ENCODE assay signal across 36 cellular contexts in genomic region chr1:100482167-100482566, GRCh38. TPM values are rescaled to one million over a fixed set of nuclear protein-coding genes. Genes with fewer than 3 reads are reported as not detected.
"Had no signal": no experiment of that assay in that cellular context is flagged by ENCODE, and none has a peak within 500 bp of the region (broad histone marks: within the 10 kb centered on the region; RNA-seq: fewer than 3 reads in every experiment).

No MANE protein-coding gene starts in this region.

- H3K27ac ChIP-seq: adrenal gland, SJCRH30, SK-N-MC, WERI-Rb-1 had no signal

- FAIRE-seq: astrocyte had no signal

- H3K4me3 ChIP-seq: adrenal gland, SJCRH30, SK-N-MC had no signal

- H3K4me3 Mint-ChIP-seq: activated CD4-positive, alpha-beta memory T cell treated with anti-CD3 and anti-CD28 coated beads, Interleukin-2, amount 10 ng/mL, durations not matched to agents 7 days and 5 days; activated naive CD4-positive, alpha-beta T cell treated with anti-CD3 and anti-CD28 coated beads, Interleukin-2, amount 50 U/mL, for 24 hours; activated T-cell treated with anti-CD3 and anti-CD28 coated beads, Interleukin-2, amount 50 U/mL, for 72 hours; activated T-helper 17 cell treated with anti-CD3 and anti-CD28 coated beads, Interleukin-2, amount 50 U/mL, for 72 hours; brain; T-cell had no signal

- H3K4me1 Mint-ChIP-seq: activated CD4-positive, alpha-beta memory T cell treated with anti-CD3 and anti-CD28 coated beads, Interleukin-2, amount 10 ng/mL, durations not matched to agents 7 days and 5 days had no signal

- H3K27me3 ChIP-seq: adrenal gland, SJCRH30 had no signal

- DNase-seq: activated CD4-positive, alpha-beta memory T cell treated with anti-CD3 and anti-CD28 coated beads, Interleukin-2, amount 10 ng/mL, durations not matched to agents 7 days and 5 days; activated CD4-positive, alpha-beta T cell treated with anti-CD3 and anti-CD28 coated beads for 1 hour; activated CD4-positive, alpha-beta T cell treated with anti-CD3 and anti-CD28 coated beads for 48 hours; activated CD4-positive, CD25-positive, alpha-beta regulatory T cell; activated effector memory CD4-positive, alpha-beta T cell treated with anti-CD3 and anti-CD28 coated beads, Interleukin-2, amount 50 U/mL, for 16 hours; activated naive CD4-positive, alpha-beta T cell treated with Interleukin-2 at 50 U/mL for 16 hours; activated T-cell treated with anti-CD3 and anti-CD28 coated beads, Interleukin-2, amount 50 U/mL, for 1 hour; activated T-cell treated with anti-CD3 and anti-CD28 coated beads, Interleukin-2, amount 50 U/mL, for 72 hours; adrenal gland; central memory CD4-positive, alpha-beta T cell; Kasumi-1; KG1; MM.1S; MV-4-11; NCI-H1092; NCI-H1436 treated with DMSO at 0.1 percent for 48 hours; NCI-H1694 treated with DMSO at 0.1 percent for 48 hours; NCI-H2029; NCI-H2171 treated with DMSO at 0.1 percent for 48 hours; NCI-H2227 treated with DMSO at 0.1 percent for 48 hours; NCI-H446 treated with DMSO at 0.1 percent for 48 hours; NCI-H524; NCI-H69; SHP77; SJCRH30; T-cell; T-helper 2 cell; T-helper 9 cell; WERI-Rb-1 had no signal

- H3K36me3 ChIP-seq: adrenal gland, WERI-Rb-1 had no signal

- H3K4me1 ChIP-seq: adrenal gland, SJCRH30 had no signal

- H3K9me3 ChIP-seq: SJCRH30 had no signal

- H3K27me3 Mint-ChIP-seq: activated CD4-positive, alpha-beta memory T cell treated with anti-CD3 and anti-CD28 coated beads, Interleukin-2, amount 10 ng/mL, durations not matched to agents 7 days and 5 days; activated naive CD4-positive, alpha-beta T cell treated with anti-CD3 and anti-CD28 coated beads, Interleukin-2, amount 50 U/mL, for 24 hours; activated T-helper 17 cell treated with anti-CD3 and anti-CD28 coated beads, Interleukin-2, amount 50 U/mL, for 72 hours; brain; T-cell had no signal

- H3K27ac Mint-ChIP-seq: activated CD4-positive, alpha-beta memory T cell treated with anti-CD3 and anti-CD28 coated beads, Interleukin-2, amount 10 ng/mL, durations not matched to agents 7 days and 5 days; activated naive CD4-positive, alpha-beta T cell treated with anti-CD3 and anti-CD28 coated beads, Interleukin-2, amount 50 U/mL, for 24 hours; activated T-cell treated with anti-CD3 and anti-CD28 coated beads, Interleukin-2, amount 50 U/mL, for 72 hours; brain had no signal

- H3K9me3 Mint-ChIP-seq: activated CD4-positive, alpha-beta memory T cell treated with anti-CD3 and anti-CD28 coated beads, Interleukin-2, amount 10 ng/mL, durations not matched to agents 7 days and 5 days; activated naive CD4-positive, alpha-beta T cell treated with anti-CD3 and anti-CD28 coated beads, Interleukin-2, amount 50 U/mL, for 24 hours; activated T-cell treated with anti-CD3 and anti-CD28 coated beads, Interleukin-2, amount 50 U/mL, for 72 hours; activated T-helper 17 cell treated with anti-CD3 and anti-CD28 coated beads, Interleukin-2, amount 50 U/mL, for 72 hours; brain; T-cell had no signal

- ATAC-seq: activated T-cell treated with anti-CD3 and anti-CD28 coated beads, Interleukin-2, amount 50 U/mL, for 72 hours; activated T-helper 17 cell treated with anti-CD3 and anti-CD28 coated beads, Interleukin-2, amount 50 U/mL, for 72 hours; Panc1; T-cell had no signal

RNA-seq across cellular contexts. Expression of gene GPR88, which starts 55.8 kb away (rescaled TPM):
- total RNA-seq: activated CD4-positive, alpha-beta memory T cell treated with anti-CD3 and anti-CD28 coated beads, Interleukin-2, amount 10 ng/mL, durations not matched to agents 7 days and 5 days; activated T-cell treated with anti-CD3 and anti-CD28 coated beads, Interleukin-2, amount 50 U/mL, for 72 hours; astrocyte; RPMI7951; SJCRH30 had no signal
